In the genomic region with DNA sequence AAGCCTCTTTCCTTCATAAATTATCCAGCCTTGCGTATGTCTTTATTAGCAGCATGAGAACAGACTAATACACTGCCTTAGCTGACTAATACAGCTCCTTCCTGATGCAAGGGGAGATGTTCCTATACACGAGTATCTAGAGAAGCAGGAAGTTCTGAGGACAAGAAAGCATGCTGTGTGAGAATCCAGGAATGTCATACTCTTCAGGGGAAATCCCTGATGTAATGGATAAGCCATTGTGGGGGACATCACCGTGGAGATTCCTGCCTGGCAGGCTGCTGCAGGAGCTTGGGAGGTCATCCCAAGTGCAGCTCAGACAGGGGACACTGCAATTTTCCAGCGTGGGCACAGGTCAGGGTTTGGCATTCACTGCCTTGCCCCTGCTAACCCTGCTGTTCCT, we compare ENCODE assay signal across 23 cellular contexts.
DNase-seq lines count a peak whose midpoint lies in the region; ATAC-seq, FAIRE-seq and TF ChIP-seq lines count a peak whose summit lies in the region.
"Had no signal": no experiment of that assay in that cellular context is flagged by ENCODE, and none has a peak within 500 bp of the region (broad histone marks: within the 10 kb centered on the region; RNA-seq: fewer than 3 reads in every experiment).

No MANE protein-coding gene starts in this region.

- H3K9me3 ChIP-seq in naive thymus-derived CD4-positive, alpha-beta T cell (ENCODE audit: control insufficient read depth in 2 of 3, low read length in 3 of 3) = no peaks in the 10 kb centered on the region
- H3K9me3 ChIP-seq: A549, Caco-2 had no signal

- POLR2A ChIA-PET in naive thymus-derived CD4-positive, alpha-beta T cell (lab: Charles Lee) = no interaction called here

- DNase-seq in Caki2 (ENCODE audit: low read depth) (peak; percentile 66), RCC 7860 (ENCODE audit: low spot score) (peak; percentile 84), glomerular visceral epithelial cell (ENCODE audit: extremely low spot score) (peak; percentile 67), mesendoderm (peak; percentile 29), chondrocyte (ENCODE audit: low spot score) (no peak)
- DNase-seq in stimulated activated naive CD8-positive, alpha-beta T cell treated with anti-CD3 and anti-CD28 coated beads, Interleukin-15, amount 100 ng/mL, for 72 hours = no peak
- DNase-seq in naive thymus-derived CD4-positive, alpha-beta T cell = no peak
- no peak for DNase-seq in stimulated activated CD4-positive, alpha-beta T cell treated with anti-CD3 and anti-CD28 coated beads, Interleukin-2, amount 100 ng/mL, for 48 hours
- DNase-seq: AML-193; Caco-2; CD4-positive, alpha-beta T cell; DMS153; DMS79; GM23248; HCEC 1CT; IMR-90 had no signal

- FAIRE-seq in RCC 7860 (lab: Jason Lieb, UNC) = no peak
- FAIRE-seq: A549, G401.6, GM12891, GM19239, HTR-8/SVneo had no signal

- no peak for ATAC-seq in stimulated activated naive CD8-positive, alpha-beta T cell treated with anti-CD3 and anti-CD28 coated beads, Interleukin-15, amount 100 ng/mL, for 72 hours
- no peak for ATAC-seq in naive thymus-derived CD4-positive, alpha-beta T cell
- ATAC-seq: A549 had no signal

- no peak overlapping the region for H3K4ac ChIP-seq in mesendoderm (ENCODE audit: low read depth, low read length)

- no peak overlapping the region for H3K4me3 Mint-ChIP-seq in stimulated activated naive CD8-positive, alpha-beta T cell treated with anti-CD3 and anti-CD28 coated beads, Interleukin-15, amount 100 ng/mL, for 72 hours
- H3K4me3 Mint-ChIP-seq in naive thymus-derived CD4-positive, alpha-beta T cell = no peak overlapping the region
- H3K4me3 Mint-ChIP-seq in chondrocyte (ENCODE audit: unreplicated experiment) = no peak overlapping the region
- H3K4me3 Mint-ChIP-seq: CD4-positive, alpha-beta T cell had no signal

- no peak overlapping the region for H4K5ac ChIP-seq in mesendoderm (ENCODE audit: low read length)

- no peak overlapping the region for H3K23ac ChIP-seq in mesendoderm (ENCODE audit: low read length)

- no peak overlapping the region for H3K56ac ChIP-seq in mesendoderm (ENCODE audit: low read length)

- H2BK120ac ChIP-seq in mesendoderm (ENCODE audit: low read depth, low read length) = no peak overlapping the region

- H3K27ac Mint-ChIP-seq in stimulated activated naive CD8-positive, alpha-beta T cell treated with anti-CD3 and anti-CD28 coated beads, Interleukin-15, amount 100 ng/mL, for 72 hours = no peak overlapping the region
- no peak overlapping the region for H3K27ac Mint-ChIP-seq in naive thymus-derived CD4-positive, alpha-beta T cell
- no peak overlapping the region for H3K27ac Mint-ChIP-seq in chondrocyte (ENCODE audit: unreplicated experiment)
- H3K27ac Mint-ChIP-seq: CD4-positive, alpha-beta T cell had no signal

- no peak for TF ChIP-seq CTCF in chondrocyte (IDR thresholded peaks at IDR 0.05)

- H3K9ac ChIP-seq in mesendoderm (ENCODE audit: low read length) = no peak overlapping the region
- H3K9ac ChIP-seq: GM23248 had no signal

- H3K4me1 Mint-ChIP-seq in stimulated activated naive CD8-positive, alpha-beta T cell treated with anti-CD3 and anti-CD28 coated beads, Interleukin-15, amount 100 ng/mL, for 72 hours = no peaks in the 10 kb centered on the region
- no peaks in the 10 kb centered on the region for H3K4me1 Mint-ChIP-seq in naive thymus-derived CD4-positive, alpha-beta T cell
- H3K4me1 Mint-ChIP-seq in chondrocyte (ENCODE audit: low read depth) = no peaks in the 10 kb centered on the region

- H3K4me3 ChIP-seq in mesendoderm (ENCODE audit: low read length) = no peak overlapping the region
- no peak overlapping the region for H3K4me3 ChIP-seq in naive thymus-derived CD4-positive, alpha-beta T cell (ENCODE audit: low read length)
- H3K4me3 ChIP-seq: A549, GM23248 had no signal

- peaks cover 1 to 4% of the 10 kb centered on the region in 2 donors for H3K9me3 Mint-ChIP-seq in stimulated activated naive CD8-positive, alpha-beta T cell treated with anti-CD3 and anti-CD28 coated beads, Interleukin-15, amount 100 ng/mL, for 72 hours
- H3K9me3 Mint-ChIP-seq in naive thymus-derived CD4-positive, alpha-beta T cell = peaks cover 0 to 5% (median 0%) of the 10 kb centered on the region in 11 donors
- H3K9me3 Mint-ChIP-seq in chondrocyte (ENCODE audit: low read depth) = no peaks in the 10 kb centered on the region

- H3K36me3 ChIP-seq in mesendoderm (ENCODE audit: control insufficient read depth, insufficient read depth, low read length) = no peaks in the 10 kb centered on the region
- no peaks in the 10 kb centered on the region for H3K36me3 ChIP-seq in naive thymus-derived CD4-positive, alpha-beta T cell (ENCODE audit: control insufficient read depth in 2 of 3, insufficient read depth in 3 of 3, low read length in 3 of 3)

- no peaks in the 10 kb centered on the region for H3K27me3 ChIP-seq in mesendoderm (ENCODE audit: insufficient read depth, low read length, poor library complexity)
- H3K27me3 ChIP-seq in naive thymus-derived CD4-positive, alpha-beta T cell (ENCODE audit: control insufficient read depth in 2 of 2, insufficient read depth in 2 of 2, low read length in 2 of 2) = no peaks in the 10 kb centered on the region

- no peak overlapping the region for H2BK15ac ChIP-seq in mesendoderm (replicated peaks; ENCODE audit: low read depth)

- no peak overlapping the region for H3K18ac ChIP-seq in mesendoderm (ENCODE audit: low read length)

- H2AK5ac ChIP-seq in mesendoderm (ENCODE audit: low read length) = no peak overlapping the region

- CTCF ChIA-PET in naive thymus-derived CD4-positive, alpha-beta T cell (lab: Charles Lee) = no interaction called here

- intact Hi-C loops in naive thymus-derived CD4-positive, alpha-beta T cell (cut with micrococcal nuclease) = no loop called here

- H3K79me2 ChIP-seq in mesendoderm (ENCODE audit: control insufficient read depth, insufficient read depth, low read length) = no peaks in the 10 kb centered on the region

- H4K8ac ChIP-seq in mesendoderm (ENCODE audit: low read depth, low read length) = no peak overlapping the region

- in situ Hi-C loops in Caki2 (cut with HindIII; ENCODE audit: low pct_unique_long_range_greater_than_20kb, low sequenced_read_pairs) = no loop called here

- no peak overlapping the region for H2BK5ac ChIP-seq in mesendoderm (ENCODE audit: low read length)

- H3K27me3 Mint-ChIP-seq in stimulated activated naive CD8-positive, alpha-beta T cell treated with anti-CD3 and anti-CD28 coated beads, Interleukin-15, amount 100 ng/mL, for 72 hours = no peaks in the 10 kb centered on the region
- H3K27me3 Mint-ChIP-seq in naive thymus-derived CD4-positive, alpha-beta T cell = peaks cover 0 to 15% (median 2%) of the 10 kb centered on the region in 5 donors
- H3K27me3 Mint-ChIP-seq in chondrocyte (ENCODE audit: low read depth) = peaks cover 17% of the 10 kb centered on the region
- H3K27me3 Mint-ChIP-seq: CD4-positive, alpha-beta T cell had no signal

- no peaks in the 10 kb centered on the region for H3K36me3 Mint-ChIP-seq in naive thymus-derived CD4-positive, alpha-beta T cell
- H3K36me3 Mint-ChIP-seq in chondrocyte (ENCODE audit: low read depth) = no peaks in the 10 kb centered on the region

- no peaks in the 10 kb centered on the region for H3K4me1 ChIP-seq in mesendoderm (ENCODE audit: control insufficient read depth, low read depth, low read length)
- no peaks in the 10 kb centered on the region for H3K4me1 ChIP-seq in naive thymus-derived CD4-positive, alpha-beta T cell (ENCODE audit: control insufficient read depth in 2 of 2, insufficient read depth in 2 of 2, low read length in 2 of 2)
- H3K4me1 ChIP-seq: A549, Caco-2 had no signal

- no peak overlapping the region for H3K4me2 ChIP-seq in mesendoderm (ENCODE audit: low read length)
- H3K4me2 ChIP-seq: A549 had no signal

- no CpG with 5 or more reads among the region's 4 CpGs for WGBS in mesendoderm (ENCODE audit: extremely low coverage, insufficient coverage, low lambda C conversion rate)

- H3K79me1 ChIP-seq in mesendoderm (ENCODE audit: low read length) = no peaks in the 10 kb centered on the region

- no peak overlapping the region for H3K27ac ChIP-seq in mesendoderm (ENCODE audit: low read depth, low read length)
- H3K27ac ChIP-seq in naive thymus-derived CD4-positive, alpha-beta T cell (ENCODE audit: low read depth, low read length) = no peak overlapping the region
- H3K27ac ChIP-seq: 22Rv1, A549, C4-2B, GM23248 had no signal

Comparison
In these comparisons a context has a peak if more than half of its experiments do, and no peak if none do; other contexts are left out.
1. DNase-seq: peak in Caki2 (single experiment), RCC 7860 (single experiment), glomerular visceral epithelial cell (single experiment) and mesendoderm (single experiment); none in stimulated activated naive CD8-positive, alpha-beta T cell treated with anti-CD3 and anti-CD28 coated beads, Interleukin-15, amount 100 ng/mL, for 72 hours (0 of 2), naive thymus-derived CD4-positive, alpha-beta T cell (0 of 9), stimulated activated CD4-positive, alpha-beta T cell treated with anti-CD3 and anti-CD28 coated beads, Interleukin-2, amount 100 ng/mL, for 48 hours (0 of 2) and chondrocyte (single experiment).